Comparison of ENCODE assay signal across 15 cellular contexts in the genomic region with DNA sequence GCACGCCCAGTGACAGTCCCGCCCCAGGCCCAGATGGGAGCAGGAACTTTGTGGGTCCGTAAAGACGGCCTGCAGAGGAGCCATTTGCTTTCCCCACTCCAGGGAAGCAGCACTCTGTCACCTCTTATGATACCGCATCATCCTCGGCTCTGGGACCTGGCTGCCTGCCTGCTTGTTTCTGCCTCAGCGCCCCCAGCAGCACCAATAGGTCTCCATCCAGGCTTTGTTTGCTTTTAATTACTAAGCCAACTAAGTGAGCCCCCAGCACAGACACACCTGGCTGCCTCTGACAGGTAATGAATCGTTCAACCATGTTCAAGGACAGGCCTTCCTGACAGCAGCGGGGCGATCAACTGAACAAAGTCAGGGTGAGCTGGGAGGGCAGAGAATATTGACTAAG.
A peak's percentile ranks its signal among the peaks of the same experiment; 100 is the strongest.
DNase-seq lines count a peak whose midpoint lies in the region; ATAC-seq and TF ChIP-seq lines count a peak whose summit lies in the region.
"Had no signal": no experiment of that assay in that cellular context is flagged by ENCODE, and none has a peak within 500 bp of the region (broad histone marks: within the 10 kb centered on the region; RNA-seq: fewer than 3 reads in every experiment).

No MANE protein-coding gene starts in this region.

- H3K4me3 ChIP-seq in parathyroid adenoma (ENCODE audit: low read depth, low read length) (no peak overlapping the region), esophagus squamous epithelium (no peak overlapping the region), testis (no peak overlapping the region)
- H3K4me3 ChIP-seq: cardiac muscle cell, gastrocnemius medialis, tibial nerve had no signal

- H3K4me1 ChIP-seq in parathyroid adenoma = peaks cover 20% of the 10 kb centered on the region
- peaks cover 0 to 4% (median 0%) of the 10 kb centered on the region in 3 donors for H3K4me1 ChIP-seq in esophagus squamous epithelium
- H3K4me1 ChIP-seq in testis = no peaks in the 10 kb centered on the region
- H3K4me1 ChIP-seq: tibial nerve had no signal

- no peaks in the 10 kb centered on the region for H3K9me3 ChIP-seq in parathyroid adenoma (ENCODE audit: control insufficient read depth, low read length)
- H3K9me3 ChIP-seq in esophagus squamous epithelium = no peaks in the 10 kb centered on the region
- H3K9me3 ChIP-seq in testis = no peaks in the 10 kb centered on the region
- H3K9me3 ChIP-seq: gastrocnemius medialis, tibial nerve had no signal

- no peaks in the 10 kb centered on the region for H3K27me3 ChIP-seq in parathyroid adenoma (ENCODE audit: control insufficient read depth, insufficient read depth, low read length)
- H3K27me3 ChIP-seq in esophagus squamous epithelium = peaks cover 0 to 63% (median 0%) of the 10 kb centered on the region in 4 donors
- no peaks in the 10 kb centered on the region for H3K27me3 ChIP-seq in testis
- H3K27me3 ChIP-seq: cardiac muscle cell, gastrocnemius medialis, tibial nerve had no signal

- ATAC-seq in HG02798 (IDR thresholded peaks at IDR 0.05; ENCODE audit: poor library complexity, unreplicated experiment) = no peak
- ATAC-seq: activated CD4-positive, CD25-positive, alpha-beta regulatory T cell treated with anti-CD3 and anti-CD28 coated beads, Interleukin-2, amount 50 U/mL, for 24 hours; gastrocnemius medialis had no signal

- DNase-seq in DMS79 (lab: John Stamatoyannopoulos, UW) (peak; percentile 49), NCI-H187 treated with DMSO at 0.1 percent for 48 hours (lab: John Stamatoyannopoulos, UW) (peak; percentile 80), NCI-H69 (lab: John Stamatoyannopoulos, UW) (peak; percentile 100), esophagus squamous epithelium (lab: John Stamatoyannopoulos, UW) (no peak), testis (no peak), caudate nucleus (lab: John Stamatoyannopoulos, UW) (no peak)
- DNase-seq: activated naive CD8-positive, alpha-beta T cell treated with anti-CD3 and anti-CD28 coated beads, Interleukin-2, amount 10 ng/mL, durations not matched to agents 7 days and 5 days; activated T-cell treated with anti-CD3 and anti-CD28 coated beads for 4 hours; gastrocnemius medialis; immature natural killer cell had no signal

- peak overlapping the region; percentile 63 for H2AFZ ChIP-seq in parathyroid adenoma

- no peak overlapping the region for H3K9ac ChIP-seq in parathyroid adenoma

- no peak overlapping the region for H3K4me2 ChIP-seq in parathyroid adenoma (ENCODE audit: low read length)

- 64 to 71% methylated on average over 5 to 8 of the region's 10 CpGs for WGBS in esophagus squamous epithelium, 2 donors
- WGBS in testis, 2 donors = 60 to 67% methylated on average over 4 to 10 of the region's 10 CpGs

- TF ChIP-seq CTCF in parathyroid adenoma (IDR thresholded peaks at IDR 0.05) = no peak
- TF ChIP-seq CTCF in esophagus squamous epithelium (IDR thresholded peaks at IDR 0.05) = no peak
- no peak for TF ChIP-seq CTCF in testis (IDR thresholded peaks at IDR 0.05)

- H3K79me2 ChIP-seq in parathyroid adenoma = no peaks in the 10 kb centered on the region

- H3K27ac ChIP-seq in parathyroid adenoma (no peak overlapping the region), esophagus squamous epithelium (no peak overlapping the region), testis (no peak overlapping the region), caudate nucleus (ENCODE audit: low read depth, low read length) (no peak overlapping the region)
- H3K27ac ChIP-seq: cardiac muscle cell, tibial nerve had no signal

- TF ChIP-seq POLR2A in esophagus squamous epithelium (IDR thresholded peaks at IDR 0.05) (no peak), testis (IDR thresholded peaks at IDR 0.05) (no peak)

- H3K36me3 ChIP-seq in parathyroid adenoma (ENCODE audit: control insufficient read depth, insufficient read depth, low read length) (no peaks in the 10 kb centered on the region), esophagus squamous epithelium (no peaks in the 10 kb centered on the region), testis (ENCODE audit: low read depth, missing control alignments) (no peaks in the 10 kb centered on the region)
- H3K36me3 ChIP-seq: cardiac muscle cell, gastrocnemius medialis, tibial nerve had no signal

- intact Hi-C loops in esophagus squamous epithelium (cut with DNase I) = no loop called here
- intact Hi-C loops in testis (cut with DNase I; ENCODE audit: low total_unique reads) = no loop called here

Comparison
In these comparisons a context has a peak if more than half of its experiments do, and no peak if none do; other contexts are left out.
1. DNase-seq: peak in DMS79 (single experiment), NCI-H187 treated with DMSO at 0.1 percent for 48 hours (single experiment) and NCI-H69 (single experiment); none in esophagus squamous epithelium (single experiment), testis (single experiment) and caudate nucleus (0 of 61).